In the genomic region with DNA sequence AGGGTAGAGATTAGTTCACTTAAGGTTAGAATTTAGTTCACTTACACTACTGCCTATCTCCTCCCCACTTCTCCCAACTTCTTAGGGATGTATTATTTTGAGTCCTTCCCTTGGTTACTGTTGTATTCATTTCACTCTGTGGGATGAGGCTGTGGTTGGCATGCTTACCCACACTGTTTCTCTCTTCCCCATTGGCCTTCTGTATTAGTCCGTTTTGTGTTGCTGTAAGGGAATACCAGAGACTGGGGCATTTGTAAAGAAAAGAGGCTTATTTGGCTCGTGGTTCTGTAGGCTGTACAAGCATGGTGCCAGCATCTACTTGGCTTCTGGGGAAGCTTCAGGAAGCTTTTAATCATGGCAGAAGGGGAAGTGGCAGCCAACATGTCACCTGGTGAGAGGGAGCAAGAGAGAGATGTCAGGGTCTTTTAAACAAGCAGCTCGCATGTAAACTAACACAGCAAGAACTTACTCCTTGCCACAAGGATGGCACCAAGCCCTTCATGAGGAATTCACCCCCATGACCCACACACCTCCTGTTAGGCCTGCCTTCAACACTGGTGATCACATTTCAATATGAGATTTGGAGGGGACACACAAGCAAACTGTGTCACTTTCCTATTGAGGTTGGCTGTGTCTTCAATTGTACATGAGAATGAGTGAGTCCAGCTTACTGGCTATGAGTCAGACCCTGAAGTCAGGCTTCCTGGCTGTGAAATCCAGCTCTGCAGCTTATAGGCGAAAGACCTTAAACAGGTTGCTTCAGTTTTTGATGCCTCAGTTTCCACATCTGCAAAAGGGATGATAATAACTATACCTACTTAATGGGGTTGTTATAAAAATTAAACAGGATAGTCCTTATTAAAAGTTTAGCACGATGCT, we compare ENCODE assay signal across 15 cellular contexts.
"Had no signal": no experiment of that assay in that cellular context is flagged by ENCODE, and none has a peak within 500 bp of the region (broad histone marks: within the 10 kb centered on the region; RNA-seq: fewer than 3 reads in every experiment).

No MANE protein-coding gene starts in this region.

- DNase-seq: activated CD4-positive, alpha-beta T cell treated with anti-CD3 and anti-CD28 coated beads, Interleukin-2, amount 50 U/mL, for 1 hour; activated gamma-delta T cell; activated T-cell treated with anti-CD3 and anti-CD28 coated beads, Interleukin-2, amount 50 U/mL, for 24 hours; effector memory CD8-positive, alpha-beta T cell; lower lobe of right lung; naive B cell; retina; stimulated activated CD4-positive, alpha-beta T cell treated with anti-CD3 and anti-CD28 coated beads, Interleukin-15, amount 100 ng/mL, for 24 hours; stimulated activated CD4-positive, alpha-beta T cell treated with anti-CD3 and anti-CD28 coated beads, Interleukin-4, amount 100 ng/mL, for 4 hours; stimulated activated naive CD8-positive, alpha-beta T cell treated with anti-CD3 and anti-CD28 coated beads, Interleukin-15, amount 100 ng/mL, for 72 hours; thyroid gland; uterus had no signal

- H3K4me1 ChIP-seq: lower lobe of right lung, parathyroid adenoma, thyroid gland, uterus had no signal

- H3K27me3 ChIP-seq: cardiac muscle cell, thyroid gland, uterus had no signal

- H3K36me3 ChIP-seq: cardiac muscle cell, lower lobe of right lung, thyroid gland, uterus had no signal

- H3K27ac ChIP-seq: cardiac muscle cell, lower lobe of right lung, parathyroid adenoma, thyroid gland, uterus had no signal

- H3K4me3 ChIP-seq: cardiac muscle cell, lower lobe of right lung, thyroid gland, uterus had no signal

- H2AFZ ChIP-seq: parathyroid adenoma had no signal

- H3K9ac ChIP-seq: parathyroid adenoma had no signal

- H3K79me2 ChIP-seq: parathyroid adenoma had no signal

- ATAC-seq: effector memory CD8-positive, alpha-beta T cell; lower lobe of right lung; stimulated activated naive CD8-positive, alpha-beta T cell treated with anti-CD3 and anti-CD28 coated beads, Interleukin-15, amount 100 ng/mL, for 72 hours had no signal

- H3K9me3 ChIP-seq: lower lobe of right lung, thyroid gland, uterus had no signal

- FAIRE-seq: TTC549 had no signal
